ENCODE assay signal across 11 cellular contexts in the genomic region with DNA sequence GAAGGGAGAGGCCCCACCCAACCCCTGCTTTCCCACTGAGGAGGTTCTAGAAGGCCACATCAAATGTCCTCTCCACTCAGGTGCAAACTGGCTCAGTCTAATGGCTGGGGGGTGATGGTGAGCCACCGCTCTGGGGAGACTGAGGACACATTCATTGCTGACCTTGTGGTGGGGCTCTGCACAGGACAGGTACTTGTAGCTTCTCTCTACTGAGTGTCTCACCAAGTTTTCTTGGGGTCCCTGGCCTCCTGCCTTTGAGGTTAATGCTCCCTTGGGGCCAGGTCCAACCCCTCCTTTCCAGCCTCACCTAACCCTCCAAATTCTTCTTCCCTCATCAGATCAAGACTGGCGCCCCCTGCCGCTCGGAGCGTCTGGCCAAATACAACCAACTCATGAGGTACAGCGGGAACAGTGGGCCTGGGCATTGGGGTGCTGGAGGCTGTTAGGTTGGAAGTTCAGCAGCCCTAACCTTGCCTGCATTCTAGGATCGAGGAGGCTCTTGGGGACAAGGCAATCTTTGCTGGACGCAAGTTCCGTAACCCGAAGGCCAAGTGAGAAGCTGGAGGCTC. TPM values are rescaled to one million over a fixed set of nuclear protein-coding genes. Genes with fewer than 3 reads are reported as not detected.
DNase-seq lines count a peak whose midpoint lies in the region; ATAC-seq, FAIRE-seq and TF ChIP-seq lines count a peak whose summit lies in the region.
"Had no signal": no experiment of that assay in that cellular context is flagged by ENCODE, and none has a peak within 500 bp of the region (broad histone marks: within the 10 kb centered on the region; RNA-seq: fewer than 3 reads in every experiment).

No MANE protein-coding gene starts in this region.

- DNase-seq in BJ (ENCODE audit: low read depth) (no peak), HFFc6 (no peak), kidney (no peak), glomerular visceral epithelial cell (ENCODE audit: extremely low spot score) (no peak)
- peak; percentile 48 for DNase-seq in activated naive CD4-positive, alpha-beta T cell treated with Interleukin-2 at 50 U/mL for 16 hours
- DNase-seq: cerebellar nuclear complex, NCI-H2171 had no signal

- H3K9ac ChIP-seq in liver (ENCODE audit: low read depth in 1 of 2, low read length in 2 of 2) (no peak overlapping the region), kidney (ENCODE audit: low read length in 2 of 2) (no peak overlapping the region)

- H3K36me3 Mint-ChIP-seq in HFFc6 (ENCODE audit: low read depth), result peaks cover 31% of the 10 kb centered on the region

- TF ChIP-seq RAD21 in liver (IDR thresholded peaks at IDR 0.05), result no peak

- no peaks in the 10 kb centered on the region for H3K9me3 Mint-ChIP-seq in HFFc6

- FAIRE-seq in kidney (lab: Jason Lieb, UNC), result no peak
- FAIRE-seq: GM19239 had no signal

- no peak overlapping the region for H3K27ac ChIP-seq in liver (ENCODE audit: low read depth in 1 of 2, low read length in 2 of 2)
- no peak overlapping the region for H3K27ac ChIP-seq in kidney (ENCODE audit: low read depth in 2 of 2, low read length in 2 of 2)

- H3K4me3 ChIP-seq in BJ (ENCODE audit: low read depth, low read length) (no peak overlapping the region), liver (ENCODE audit: low read depth in 1 of 3, low read length in 3 of 3) (no peak overlapping the region), kidney (ENCODE audit: low read length in 2 of 2) (no peak overlapping the region)

- no peak for ATAC-seq in HG03108 (IDR thresholded peaks at IDR 0.05; ENCODE audit: unreplicated experiment)
- no peak for ATAC-seq in HG02970 (IDR thresholded peaks at IDR 0.05; ENCODE audit: low FRiP score, unreplicated experiment)

- peaks cover 6% of the 10 kb centered on the region for H3K27me3 Mint-ChIP-seq in HFFc6 (ENCODE audit: insufficient read depth)

- peaks cover 14% of the 10 kb centered on the region for H3K36me3 ChIP-seq in BJ (ENCODE audit: control insufficient read depth, insufficient read depth, low read length)
- peaks cover 0 to 7% (median 4%) of the 10 kb centered on the region in 4 donors for H3K36me3 ChIP-seq in liver (ENCODE audit: control insufficient read depth in 4 of 4, insufficient read depth in 3 of 4, low read depth in 1 of 4, low read length in 3 of 4)
- peaks cover 10 to 18% of the 10 kb centered on the region in 2 donors for H3K36me3 ChIP-seq in kidney (ENCODE audit: control insufficient read depth in 1 of 2, insufficient read depth in 2 of 2, low read length in 2 of 2)

- intact Hi-C loops in kidney (cut with DNase I), result no loop called here

- POLR2A ChIA-PET in BJ (lab: Charles Lee), result interaction anchor here (0.6 kb wide), 1 partner anchor 11 kb away, joined by 5 read pairs; the partner anchor contains the start of gene SPAG7

- CTCF ChIA-PET in BJ (lab: Yijun Ruan, JAX), result interaction anchor here (1.4 to 1.8 kb wide), 3 partner anchors 9 to 14 kb away, joined by 3 to 5 read pairs (median 4); no protein-coding TSS in a partner anchor

- H3K27me3 ChIP-seq in BJ (ENCODE audit: control insufficient read depth, insufficient read depth, low read length) (no peaks in the 10 kb centered on the region), liver (ENCODE audit: control insufficient read depth in 4 of 4, insufficient read depth in 4 of 4, low read length in 3 of 4) (no peaks in the 10 kb centered on the region)

- TF ChIP-seq CTCF in BJ (IDR thresholded peaks at IDR 0.05; ENCODE audit: insufficient read depth, low read depth, low read length), result peak; percentile 23; the same call in 1 of the 2 replicates
- TF ChIP-seq CTCF in HFFc6 (IDR thresholded peaks at IDR 0.05), result peak; percentile 52; the same call in 1 of the 2 replicates
- TF ChIP-seq CTCF in liver (IDR thresholded peaks at IDR 0.05; ENCODE audit: low read depth, low read length, missing input control), result peak; percentile 4
- no peak for TF ChIP-seq CTCF in kidney (IDR thresholded peaks at IDR 0.05; ENCODE audit: borderline replicate concordance, extremely low read depth, insufficient read depth)

- 91% methylated on average over 10 of the region's 10 CpGs for WGBS in liver

- H3K4me1 Mint-ChIP-seq in HFFc6 (ENCODE audit: low read depth), result peaks cover 22% of the 10 kb centered on the region

- no peak overlapping the region for H3K27ac Mint-ChIP-seq in HFFc6

- H3K9me3 ChIP-seq in liver (ENCODE audit: control insufficient read depth in 4 of 4, low read length in 3 of 4) (no peaks in the 10 kb centered on the region), kidney (ENCODE audit: control insufficient read depth in 1 of 2, low read length in 2 of 2) (no peaks in the 10 kb centered on the region)

- H3K4me1 ChIP-seq in liver (ENCODE audit: control insufficient read depth in 4 of 4, insufficient read depth in 4 of 4, low read length in 3 of 4) (peaks cover 5 to 64% (median 45%) of the 10 kb centered on the region in 4 donors), kidney (ENCODE audit: control insufficient read depth in 1 of 2, insufficient read depth in 1 of 2, low read depth in 1 of 2, low read length in 2 of 2) (no peaks in the 10 kb centered on the region)

- no peak overlapping the region for H3K4me3 Mint-ChIP-seq in HFFc6

TF ChIP-seq in liver, 16 proteins besides CTCF, POLR2A, EP300 and RAD21:
- no peak for TF ChIP-seq EGR1 (IDR thresholded peaks at IDR 0.05; ENCODE audit: low read depth in 2 of 2)

RNA-seq across cellular contexts. Expression of gene ENO3, which starts 5.7 kb away (rescaled TPM):
- polyA plus RNA-seq in BJ (2011; rRNA removed), result 3.8 and 5.9 TPM in 2 replicates
- polyA minus RNA-seq in BJ (2011; rRNA and poly(A)+ RNA removed), result 1.0 and 1.5 TPM in 2 replicates
- total RNA-seq in HFFc6 (2021; fragmentation: NEBNext Ultra II Directional; extraction: Animal tissue kit (Norgen Biotek cat#: 25700)), result 1 to 10 TPM; 1.9 to 4.6 (median 3.2) TPM
- total RNA-seq in liver, result 10 to 100 TPM; 26.3 to 27.5 TPM
- 100 to 1,000 TPM in 1 of 2 donors, 10 to 100 TPM in 1; 34.1 to 117 TPM for polyA plus RNA-seq in liver
- 6.9 TPM for total RNA-seq in kidney
- 17.8 TPM for polyA plus RNA-seq in kidney (ENCODE audit: insufficient read depth, low read depth, low replicate concordance)

RNA-seq across cellular contexts. Expression of gene PFN1, which starts 8.2 kb away (rescaled TPM):
- 1,656 and 1,791 TPM in 2 replicates for polyA plus RNA-seq in BJ (2011; rRNA removed)
- 781 and 1,093 TPM in 2 replicates for polyA minus RNA-seq in BJ (2011; rRNA and poly(A)+ RNA removed)
- 1,000 to 10,000 TPM; 1,630 to 1,970 (median 1,832) TPM for total RNA-seq in HFFc6 (2021; fragmentation: NEBNext Ultra II Directional; extraction: Animal tissue kit (Norgen Biotek cat#: 25700))
- 100 to 1,000 TPM; 150 to 672 TPM for total RNA-seq in liver
- polyA plus RNA-seq in liver, result 100 to 1,000 TPM; 568 to 592 TPM
- total RNA-seq in kidney, result 496 TPM
- polyA plus RNA-seq in kidney (ENCODE audit: insufficient read depth, low read depth, low replicate concordance), result 614 TPM

RNA-seq across cellular contexts. Expression of gene SPAG7, which starts 11.0 kb away (rescaled TPM):
- polyA plus RNA-seq in BJ (2011; rRNA removed) (85.3 and 85.8 TPM in 2 replicates), liver (10 to 100 TPM; 32.1 to 66.3 TPM), kidney (ENCODE audit: insufficient read depth, low read depth, low replicate concordance) (157 TPM)
- polyA minus RNA-seq in BJ (2011; rRNA and poly(A)+ RNA removed), result 19.1 and 19.6 TPM in 2 replicates
- total RNA-seq in HFFc6 (2021; fragmentation: NEBNext Ultra II Directional; extraction: Animal tissue kit (Norgen Biotek cat#: 25700)), result 10 to 100 TPM; 59.4 to 76.9 (median 65.6) TPM
- total RNA-seq in liver (10 to 100 TPM; 18.6 to 19.8 TPM), kidney (73.6 TPM)

RNA-seq across cellular contexts. Expression of gene RNF167, which starts 16.5 kb away (rescaled TPM):
- polyA plus RNA-seq in BJ (2011; rRNA removed) (69.9 and 73.5 TPM in 2 replicates), liver (10 to 100 TPM; 25.4 to 72.6 TPM), kidney (ENCODE audit: insufficient read depth, low read depth, low replicate concordance) (188 TPM)
- polyA minus RNA-seq in BJ (2011; rRNA and poly(A)+ RNA removed), result 44.6 and 69.0 TPM in 2 replicates
- total RNA-seq in HFFc6 (2021; fragmentation: NEBNext Ultra II Directional; extraction: Animal tissue kit (Norgen Biotek cat#: 25700)), result 100 to 1,000 TPM in 3 of 6 experiments, 10 to 100 TPM in 3; 88.3 to 122 (median 97.6) TPM
- total RNA-seq in liver (10 to 100 TPM; 15.9 to 23.4 TPM), kidney (95.0 TPM)

RNA-seq across cellular contexts. Expression of gene SLC25A11, which starts 16.7 kb away (rescaled TPM):
- polyA plus RNA-seq in BJ (2011; rRNA removed), result 38.5 and 70.7 TPM in 2 replicates
- polyA minus RNA-seq in BJ (2011; rRNA and poly(A)+ RNA removed), result 41.0 and 48.4 TPM in 2 replicates
- total RNA-seq in HFFc6 (2021; fragmentation: NEBNext Ultra II Directional; extraction: Animal tissue kit (Norgen Biotek cat#: 25700)), result 10 to 100 TPM; 61.9 to 78.6 (median 64.4) TPM
- 10 to 100 TPM; 28.5 to 40.7 TPM for total RNA-seq in liver
- polyA plus RNA-seq in liver, result 10 to 100 TPM; 51.3 to 54.1 TPM
- total RNA-seq in kidney, result 60.0 TPM
- polyA plus RNA-seq in kidney (ENCODE audit: insufficient read depth, low read depth, low replicate concordance), result 173 TPM
